Comparison of ENCODE assay signal across 8 cellular contexts in the genomic region with DNA sequence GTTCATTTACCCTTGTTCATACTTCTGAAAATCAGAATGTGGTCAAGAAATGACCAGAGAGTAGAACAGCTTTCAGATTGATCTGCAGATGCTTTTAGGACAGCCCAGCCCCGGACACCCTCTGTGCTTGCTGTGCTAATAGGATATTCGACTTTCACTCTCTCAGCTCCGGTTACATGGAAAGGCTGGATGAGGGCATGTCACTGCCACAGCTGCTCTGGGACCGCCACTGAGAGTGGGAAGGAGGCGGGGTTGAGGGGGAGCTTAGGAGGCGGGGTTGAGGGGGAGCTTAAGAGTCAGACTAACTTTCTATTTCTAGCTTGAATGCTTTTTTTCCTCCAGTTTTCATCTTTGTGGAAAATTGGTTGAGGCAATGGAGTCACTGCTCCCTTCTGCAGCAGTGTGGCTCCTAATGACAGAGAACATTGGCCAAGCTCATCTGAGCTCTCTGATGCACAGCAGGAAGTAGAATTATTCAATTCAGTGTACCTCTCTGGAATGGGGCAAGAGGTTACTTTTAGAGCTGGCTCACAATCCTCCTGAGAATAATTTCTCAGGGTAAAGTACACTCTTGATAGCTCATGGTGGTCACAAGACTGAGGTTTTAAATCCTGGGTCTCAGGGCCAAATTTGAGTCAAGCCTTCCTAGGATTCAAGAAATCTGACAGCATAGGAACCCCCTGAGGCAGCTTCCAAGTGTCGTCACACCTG.
DNase-seq lines count a peak whose midpoint lies in the region; ATAC-seq, FAIRE-seq and TF ChIP-seq lines count a peak whose summit lies in the region.

No MANE protein-coding gene starts in this region.

- no peak for FAIRE-seq in kidney (lab: Jason Lieb, UNC)

- ATAC-seq in GM21381 (IDR thresholded peaks at IDR 0.05; ENCODE audit: unreplicated experiment) (no peak), natural killer cell (no peak), GM19452 (IDR thresholded peaks at IDR 0.05; ENCODE audit: unreplicated experiment) (no peak)

- H3K9ac ChIP-seq in kidney (ENCODE audit: low read length in 2 of 2) = peak overlapping the region; percentile 29

- H3K4me1 ChIP-seq in kidney (ENCODE audit: control insufficient read depth in 1 of 2, insufficient read depth in 1 of 2, low read depth in 1 of 2, low read length in 2 of 2) = peaks cover 35 to 54% of the 10 kb centered on the region in 2 donors
- H3K4me1 ChIP-seq in stomach = peaks cover 25 to 57% (median 42%) of the 10 kb centered on the region in 4 donors

- peak overlapping the region in 1 of 2 donors; percentile 51 for H3K27ac Mint-ChIP-seq in natural killer cell

- no peak for TF ChIP-seq CTCF in kidney (IDR thresholded peaks at IDR 0.05; ENCODE audit: borderline replicate concordance, extremely low read depth, insufficient read depth)
- no peak for TF ChIP-seq CTCF in stomach (IDR thresholded peaks at IDR 0.05)
- TF ChIP-seq CTCF in natural killer cell (IDR thresholded peaks at IDR 0.05) = no peak

- no peak for TF ChIP-seq EP300 in Ishikawa (IDR thresholded peaks at IDR 0.05; ENCODE audit: borderline replicate concordance)
- no peak for TF ChIP-seq EP300 in stomach (IDR thresholded peaks at IDR 0.05)

- no peak for TF ChIP-seq RAD21 in Ishikawa (IDR thresholded peaks at IDR 0.05; ENCODE audit: low read depth)

- intact Hi-C loops in kidney (cut with DNase I) = no loop called here
- intact Hi-C loops in stomach (cut with DNase I; ENCODE audit: low total_unique reads) = no loop called here
- intact Hi-C loops in natural killer cell (cut with micrococcal nuclease) = no loop called here

- peak overlapping the region; percentile 71 to 91 for H3K27ac ChIP-seq in kidney (ENCODE audit: low read depth in 2 of 2, low read length in 2 of 2)
- H3K27ac ChIP-seq in stomach = peak overlapping the region; percentile 30 to 66 (median 54)

- H3K4me1 Mint-ChIP-seq in natural killer cell = peaks cover 29 to 38% of the 10 kb centered on the region in 2 donors

- peak; percentile 77 for DNase-seq in astrocyte of the hippocampus (ENCODE audit: low read depth, low spot score)
- peak; percentile 91 for DNase-seq in kidney
- no peak for DNase-seq in stomach
- DNase-seq in NAMALWA (ENCODE audit: low spot score) = no peak
- DNase-seq in natural killer cell = no peak

- no peak for TF ChIP-seq POLR2A in stomach (IDR thresholded peaks at IDR 0.05)

- H3K4me3 Mint-ChIP-seq in natural killer cell = no peak overlapping the region

- H3K9me3 ChIP-seq in kidney (ENCODE audit: control insufficient read depth in 1 of 2, low read length in 2 of 2) = no peaks in the 10 kb centered on the region
- no peaks in the 10 kb centered on the region for H3K9me3 ChIP-seq in stomach

- H3K4me3 ChIP-seq in kidney (ENCODE audit: low read length in 2 of 2) (peak overlapping the region in 1 of 2 donors; percentile 13), stomach (no peak overlapping the region)

- no peaks in the 10 kb centered on the region for H3K36me3 Mint-ChIP-seq in natural killer cell

- H3K27me3 Mint-ChIP-seq in natural killer cell (ENCODE audit: low read depth in 2 of 2) = no peaks in the 10 kb centered on the region

- no peaks in the 10 kb centered on the region for H3K9me3 Mint-ChIP-seq in natural killer cell

- H3K36me3 ChIP-seq in kidney (ENCODE audit: control insufficient read depth in 1 of 2, insufficient read depth in 2 of 2, low read length in 2 of 2) (no peaks in the 10 kb centered on the region), stomach (peaks cover 0 to 29% (median 6%) of the 10 kb centered on the region in 4 donors)

- no peaks in the 10 kb centered on the region for H3K27me3 ChIP-seq in stomach

- 15 to 38% (median 27%) methylated on average over 7 of the region's 7 CpGs for WGBS in stomach, 5 donors

TF ChIP-seq in Ishikawa, 13 proteins besides CTCF, POLR2A, EP300 and RAD21:
- 0 out of 2 replicates have a peak, but pooled peaks have one; percentile 25 for TF ChIP-seq TCF12 (IDR thresholded peaks at IDR 0.05; ENCODE audit: low read depth)
- no peak for TF ChIP-seq CEBPB (IDR thresholded peaks at IDR 0.05)

Comparison
In these comparisons a context has a peak if more than half of its experiments do, and no peak if none do; other contexts are left out.
1. DNase-seq: peak in astrocyte of the hippocampus (single experiment) and kidney (single experiment); none in stomach (single experiment), NAMALWA (single experiment) and natural killer cell (single experiment).